ENCODE assay signal across 1 cellular context in the genomic region with DNA sequence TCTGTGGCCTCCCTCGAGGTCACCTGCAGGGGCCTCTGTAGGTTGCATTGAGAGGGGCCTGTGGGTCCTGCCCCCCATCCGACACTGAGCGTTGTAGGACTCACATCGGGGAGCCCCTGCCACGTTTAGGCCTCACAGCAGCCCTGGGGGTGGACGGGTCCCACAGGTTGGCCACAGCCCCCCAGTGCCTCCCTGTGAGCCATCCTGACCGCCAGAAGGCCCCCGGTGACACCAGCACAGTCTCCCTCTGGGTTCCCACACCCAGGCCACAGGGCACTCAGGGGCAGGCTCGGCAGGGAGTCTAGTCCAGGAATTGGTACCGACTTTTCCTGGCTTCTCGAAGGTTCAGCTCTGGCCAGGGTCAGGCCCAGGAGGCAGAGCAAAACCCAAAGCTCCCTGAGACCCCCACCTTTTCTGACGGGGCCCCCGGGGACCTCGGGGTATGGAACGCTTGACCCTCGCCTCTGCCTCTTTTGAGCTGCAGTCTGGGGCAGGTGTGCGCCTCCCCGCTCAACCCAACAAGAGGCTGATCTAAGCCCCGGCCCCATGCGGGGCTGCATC.
TF ChIP-seq lines count a peak whose summit lies in the region.

No MANE protein-coding gene starts in this region.

TF ChIP-seq in HepG2, 621 proteins besides CTCF, POLR2A, EP300 and RAD21 (continued from another document):
- TF ChIP-seq, protein P1, sequence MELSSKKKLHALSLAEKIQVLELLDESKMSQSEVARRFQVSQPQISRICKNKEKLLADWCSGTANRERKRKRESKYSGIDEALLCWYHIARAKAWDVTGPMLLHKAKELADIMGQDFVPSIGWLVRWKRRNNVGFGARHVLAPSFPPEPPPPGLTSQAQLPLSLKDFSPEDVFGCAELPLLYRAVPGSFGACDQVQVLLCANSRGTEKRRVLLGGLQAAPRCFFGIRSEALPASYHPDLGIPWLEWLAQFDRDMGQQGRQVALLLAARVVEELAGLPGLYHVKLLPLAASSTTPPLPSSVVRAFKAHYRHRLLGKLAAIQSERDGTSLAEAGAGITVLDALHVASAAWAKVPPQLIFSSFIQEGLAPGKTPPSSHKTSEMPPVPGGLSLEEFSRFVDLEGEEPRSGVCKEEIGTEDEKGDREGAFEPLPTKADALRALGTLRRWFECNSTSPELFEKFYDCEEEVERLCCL (CRISPR knock-in tag; IDR thresholded peaks at IDR 0.05; ENCODE audit: borderline replicate concordance): no peak
- no peak for TF ChIP-seq ATF7 (IDR thresholded peaks at IDR 0.05)
- TF ChIP-seq ATF7 (CRISPR knock-in tag; IDR thresholded peaks at IDR 0.05): no peak
- TF ChIP-seq, protein P2, sequence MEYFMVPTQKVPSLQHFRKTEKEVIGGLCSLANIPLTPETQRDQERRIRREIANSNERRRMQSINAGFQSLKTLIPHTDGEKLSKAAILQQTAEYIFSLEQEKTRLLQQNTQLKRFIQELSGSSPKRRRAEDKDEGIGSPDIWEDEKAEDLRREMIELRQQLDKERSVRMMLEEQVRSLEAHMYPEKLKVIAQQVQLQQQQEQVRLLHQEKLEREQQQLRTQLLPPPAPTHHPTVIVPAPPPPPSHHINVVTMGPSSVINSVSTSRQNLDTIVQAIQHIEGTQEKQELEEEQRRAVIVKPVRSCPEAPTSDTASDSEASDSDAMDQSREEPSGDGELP (IDR thresholded peaks at IDR 0.05; ENCODE audit: borderline replicate concordance, low read depth): no peak
- TF ChIP-seq SKI (IDR thresholded peaks at IDR 0.05; ENCODE audit: partially characterized antibody): no peak
- no peak for TF ChIP-seq HNRNPUL1 (IDR thresholded peaks at IDR 0.05; ENCODE audit: low read depth, low read length)
- TF ChIP-seq NFE2 (CRISPR knock-in tag; IDR thresholded peaks at IDR 0.05): no peak
- no peak for TF ChIP-seq IRF2 (CRISPR knock-in tag; IDR thresholded peaks at IDR 0.05)
- no peak for TF ChIP-seq ZNF678 (CRISPR knock-in tag; IDR thresholded peaks at IDR 0.05)
- TF ChIP-seq, protein P3, sequence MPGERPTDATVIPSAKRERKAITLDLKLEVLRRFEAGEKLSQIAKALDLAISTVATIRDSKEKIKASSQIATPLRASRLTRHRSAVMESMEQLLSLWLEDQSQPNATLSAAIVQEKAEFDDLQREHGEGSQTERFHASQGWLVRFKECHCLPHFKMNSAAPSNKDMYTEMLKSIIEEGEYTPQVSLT (CRISPR knock-in tag; IDR thresholded peaks at IDR 0.05; ENCODE audit: borderline replicate concordance, low read depth): no peak
- no peak for TF ChIP-seq CHD2 (IDR thresholded peaks at IDR 0.05; ENCODE audit: low read depth, low read length)
- TF ChIP-seq FOXK2 (IDR thresholded peaks at IDR 0.05): no peak
- TF ChIP-seq, protein P4, sequence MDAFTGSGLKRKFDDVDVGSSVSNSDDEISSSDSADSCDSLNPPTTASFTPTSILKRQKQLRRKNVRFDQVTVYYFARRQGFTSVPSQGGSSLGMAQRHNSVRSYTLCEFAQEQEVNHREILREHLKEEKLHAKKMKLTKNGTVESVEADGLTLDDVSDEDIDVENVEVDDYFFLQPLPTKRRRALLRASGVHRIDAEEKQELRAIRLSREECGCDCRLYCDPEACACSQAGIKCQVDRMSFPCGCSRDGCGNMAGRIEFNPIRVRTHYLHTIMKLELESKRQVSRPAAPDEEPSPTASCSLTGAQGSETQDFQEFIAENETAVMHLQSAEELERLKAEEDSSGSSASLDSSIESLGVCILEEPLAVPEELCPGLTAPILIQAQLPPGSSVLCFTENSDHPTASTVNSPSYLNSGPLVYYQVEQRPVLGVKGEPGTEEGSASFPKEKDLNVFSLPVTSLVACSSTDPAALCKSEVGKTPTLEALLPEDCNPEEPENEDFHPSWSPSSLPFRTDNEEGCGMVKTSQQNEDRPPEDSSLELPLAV (CRISPR knock-in tag; conservative IDR thresholded peaks at IDR 0.05; ENCODE audit: low read depth): no peak
- TF ChIP-seq, protein P5, sequence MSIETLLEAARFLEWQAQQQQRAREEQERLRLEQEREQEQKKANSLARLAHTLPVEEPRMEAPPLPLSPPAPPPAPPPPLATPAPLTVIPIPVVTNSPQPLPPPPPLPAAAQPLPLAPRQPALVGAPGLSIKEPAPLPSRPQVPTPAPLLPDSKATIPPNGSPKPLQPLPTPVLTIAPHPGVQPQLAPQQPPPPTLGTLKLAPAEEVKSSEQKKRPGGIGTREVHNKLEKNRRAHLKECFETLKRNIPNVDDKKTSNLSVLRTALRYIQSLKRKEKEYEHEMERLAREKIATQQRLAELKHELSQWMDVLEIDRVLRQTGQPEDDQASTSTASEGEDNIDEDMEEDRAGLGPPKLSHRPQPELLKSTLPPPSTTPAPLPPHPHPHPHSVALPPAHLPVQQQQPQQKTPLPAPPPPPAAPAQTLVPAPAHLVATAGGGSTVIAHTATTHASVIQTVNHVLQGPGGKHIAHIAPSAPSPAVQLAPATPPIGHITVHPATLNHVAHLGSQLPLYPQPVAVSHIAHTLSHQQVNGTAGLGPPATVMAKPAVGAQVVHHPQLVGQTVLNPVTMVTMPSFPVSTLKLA (IDR thresholded peaks at IDR 0.05): no peak
- TF ChIP-seq, protein P6, sequence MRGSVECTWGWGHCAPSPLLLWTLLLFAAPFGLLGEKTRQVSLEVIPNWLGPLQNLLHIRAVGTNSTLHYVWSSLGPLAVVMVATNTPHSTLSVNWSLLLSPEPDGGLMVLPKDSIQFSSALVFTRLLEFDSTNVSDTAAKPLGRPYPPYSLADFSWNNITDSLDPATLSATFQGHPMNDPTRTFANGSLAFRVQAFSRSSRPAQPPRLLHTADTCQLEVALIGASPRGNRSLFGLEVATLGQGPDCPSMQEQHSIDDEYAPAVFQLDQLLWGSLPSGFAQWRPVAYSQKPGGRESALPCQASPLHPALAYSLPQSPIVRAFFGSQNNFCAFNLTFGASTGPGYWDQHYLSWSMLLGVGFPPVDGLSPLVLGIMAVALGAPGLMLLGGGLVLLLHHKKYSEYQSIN (CRISPR knock-in tag; IDR thresholded peaks at IDR 0.05; ENCODE audit: borderline replicate concordance): no peak
- TF ChIP-seq ZNF816 (CRISPR knock-in tag; IDR thresholded peaks at IDR 0.05; ENCODE audit: borderline replicate concordance): no peak
- no peak for TF ChIP-seq ZC3H4 (CRISPR knock-in tag; IDR thresholded peaks at IDR 0.05; ENCODE audit: borderline replicate concordance)
